1 cellular context compared by ENCODE assay signal in genomic region chr17:29037739-29038465, GRCh38.
TF ChIP-seq lines count a peak whose summit lies in the region.

No MANE protein-coding gene starts in this region.

TF ChIP-seq in H1, 55 proteins besides CTCF, POLR2A, EP300 and RAD21:
- TF ChIP-seq GABPA (IDR thresholded peaks at IDR 0.05; ENCODE audit: borderline replicate concordance, insufficient read depth, low read length) = no peak
- TF ChIP-seq USF2 (IDR thresholded peaks at IDR 0.05; ENCODE audit: low read length) = no peak
- TF ChIP-seq FOSL1 (IDR thresholded peaks at IDR 0.05; ENCODE audit: insufficient read depth, low read depth, low read length) = no peak
- TF ChIP-seq POU5F1 (IDR thresholded peaks at IDR 0.05; ENCODE audit: low read depth, low read length) = no peak
- no peak for TF ChIP-seq HDAC6 (IDR thresholded peaks at IDR 0.05; ENCODE audit: low read depth, low read length)
- TF ChIP-seq TBP (IDR thresholded peaks at IDR 0.05; ENCODE audit: low read depth, low read length) = no peak
- no peak for TF ChIP-seq SP1 (IDR thresholded peaks at IDR 0.05; ENCODE audit: low read depth, low read length)
- no peak for TF ChIP-seq SIN3A (conservative IDR thresholded peaks at IDR 0.05 in 1 of 2, IDR thresholded peaks at IDR 0.05 in 1 of 2; ENCODE audit: low read depth in 1 of 2, low read length in 2 of 2)
- no peak for TF ChIP-seq BRCA1 (IDR thresholded peaks at IDR 0.05; ENCODE audit: low read depth, low read length)
- no peak for TF ChIP-seq POLR2AphosphoS5 (IDR thresholded peaks at IDR 0.05; ENCODE audit: low read depth, low read length)
- TF ChIP-seq TEAD4 (IDR thresholded peaks at IDR 0.05; ENCODE audit: low read depth, low read length) = no peak
- no peak for TF ChIP-seq MAX (IDR thresholded peaks at IDR 0.05)
- no peak for TF ChIP-seq CHD2 (IDR thresholded peaks at IDR 0.05; ENCODE audit: low read length)
- TF ChIP-seq KDM1A (IDR thresholded peaks at IDR 0.05; ENCODE audit: borderline replicate concordance, low read length) = no peak
